Comparison of ENCODE assay signal across 19 cellular contexts in genomic region chr1:54811739-54812655, GRCh38. TPM values are rescaled to one million over a fixed set of nuclear protein-coding genes. Genes with fewer than 3 reads are reported as not detected.
"Had no signal": no experiment of that assay in that cellular context is flagged by ENCODE, and none has a peak within 500 bp of the region (broad histone marks: within the 10 kb centered on the region; RNA-seq: fewer than 3 reads in every experiment).

No MANE protein-coding gene starts in this region.

- H3K27me3 Mint-ChIP-seq: brain; stimulated activated naive CD8-positive, alpha-beta T cell treated with anti-CD3 and anti-CD28 coated beads, Interleukin-15, amount 100 ng/mL, for 72 hours had no signal

- H3K27ac ChIP-seq: esophagus squamous epithelium, heart left ventricle, left ventricle myocardium inferior, ovary, tibial artery had no signal

- ATAC-seq: heart left ventricle had no signal

- H3K9me3 Mint-ChIP-seq: brain; stimulated activated naive CD8-positive, alpha-beta T cell treated with anti-CD3 and anti-CD28 coated beads, Interleukin-15, amount 100 ng/mL, for 72 hours; T-helper 1 cell treated with Interleukin-12 subunit alpha and Interleukin-12 subunit beta and Interleukin-4 antibody, amounts not matched to agents 30 μg/mL and 1 μg/mL, for 36 hours had no signal

- H3K4me3 ChIP-seq: esophagus squamous epithelium, heart left ventricle, left ventricle myocardium inferior, ovary, tibial artery had no signal

- H3K36me3 ChIP-seq: esophagus squamous epithelium, heart left ventricle, left ventricle myocardium inferior, ovary, tibial artery had no signal

- H3K27me3 ChIP-seq: esophagus squamous epithelium, heart left ventricle, ovary had no signal

- H3K36me3 Mint-ChIP-seq: activated naive CD8-positive, alpha-beta T cell; brain had no signal

- H3K4me3 Mint-ChIP-seq: activated naive CD8-positive, alpha-beta T cell; brain; stimulated activated naive CD8-positive, alpha-beta T cell treated with anti-CD3 and anti-CD28 coated beads, Interleukin-15, amount 100 ng/mL, for 72 hours; T-helper 1 cell treated with Interleukin-12 subunit alpha and Interleukin-12 subunit beta and Interleukin-4 antibody, amounts not matched to agents 30 μg/mL and 1 μg/mL, for 36 hours had no signal

- H3K4me1 ChIP-seq: heart left ventricle, left ventricle myocardium inferior, tibial artery had no signal

- H3K27ac Mint-ChIP-seq: activated naive CD8-positive, alpha-beta T cell; stimulated activated naive CD8-positive, alpha-beta T cell treated with anti-CD3 and anti-CD28 coated beads, Interleukin-15, amount 100 ng/mL, for 72 hours; T-helper 1 cell treated with Interleukin-12 subunit alpha and Interleukin-12 subunit beta and Interleukin-4 antibody, amounts not matched to agents 30 μg/mL and 1 μg/mL, for 36 hours had no signal

- H3K9me3 ChIP-seq: esophagus squamous epithelium, heart left ventricle, left ventricle myocardium inferior, ovary, tibial artery had no signal

- DNase-seq: activated CD4-positive, alpha-beta T cell treated with anti-CD3 and anti-CD28 coated beads, Interleukin-2, amount 50 U/mL, for 4 hours; activated T-cell treated with anti-CD3 and anti-CD28 coated beads for 4 hours; amygdala; esophagus squamous epithelium; foreskin fibroblast; heart left ventricle; left ventricle myocardium inferior; mesenchymal stem cell; ovary; SHP77 treated with DMSO at 0.1 percent for 48 hours; stimulated activated CD4-positive, alpha-beta T cell treated with anti-CD3 and anti-CD28 coated beads, Interleukin-15, amount 100 ng/mL, for 24 hours; stimulated activated CD4-positive, alpha-beta T cell treated with anti-CD3 and anti-CD28 coated beads, Interleukin-4, amount 100 ng/mL, for 24 hours; stimulated activated naive CD8-positive, alpha-beta T cell treated with anti-CD3 and anti-CD28 coated beads, Interleukin-15, amount 100 ng/mL, for 72 hours; tibial artery had no signal

RNA-seq across cellular contexts. Expression of gene TTC22, which starts 10.9 kb away (rescaled TPM):
- total RNA-seq: dermis microvascular lymphatic vessel endothelial cell, skeletal muscle tissue had no signal
